Comparison of ENCODE assay signal across 17 cellular contexts in genomic region chr14:67999693-68000384, GRCh38.
DNase-seq lines count a peak whose midpoint lies in the region; ATAC-seq and TF ChIP-seq lines count a peak whose summit lies in the region.
"Had no signal": no experiment of that assay in that cellular context is flagged by ENCODE, and none has a peak within 500 bp of the region (broad histone marks: within the 10 kb centered on the region; RNA-seq: fewer than 3 reads in every experiment).

No MANE protein-coding gene starts in this region.

- no peaks in the 10 kb centered on the region for H3K36me3 ChIP-seq in colonic mucosa
- H3K36me3 ChIP-seq: BLaER1, cardiac muscle cell had no signal

- intact Hi-C loops in colonic mucosa (cut with DNase I): no loop called here
- intact Hi-C loops in natural killer cell (cut with micrococcal nuclease): no loop called here

- no peaks in the 10 kb centered on the region for H3K4me1 ChIP-seq in colonic mucosa
- H3K4me1 ChIP-seq: BLaER1 had no signal

- H3K4me3 Mint-ChIP-seq in natural killer cell: no peak overlapping the region
- H3K4me3 Mint-ChIP-seq: naive thymus-derived CD8-positive, alpha-beta T cell had no signal

- H3K27me3 ChIP-seq in colonic mucosa: no peaks in the 10 kb centered on the region
- H3K27me3 ChIP-seq: BLaER1, cardiac muscle cell had no signal

- H3K9me3 Mint-ChIP-seq in natural killer cell: no peaks in the 10 kb centered on the region

- H3K4me3 ChIP-seq in colonic mucosa: no peak overlapping the region
- H3K4me3 ChIP-seq: BLaER1, cardiac muscle cell, GM12878 had no signal

- no peak overlapping the region for H3K9ac ChIP-seq in colonic mucosa (ENCODE audit: low read depth in 2 of 2, low read length in 2 of 2)
- H3K9ac ChIP-seq: BLaER1 had no signal

- no peak overlapping the region for H3K27ac Mint-ChIP-seq in natural killer cell

- DNase-seq in AG08395 (ENCODE audit: low spot score): peak; percentile 73
- peak; percentile 88 for DNase-seq in NCI-H226
- DNase-seq in dermis blood vessel endothelial cell: peak; percentile 15
- peak; percentile 90 for DNase-seq in myocyte (ENCODE audit: low read depth)
- no peak for DNase-seq in NCI-H510A (lab: John Stamatoyannopoulos, UW)
- no peak for DNase-seq in colonic mucosa
- DNase-seq in natural killer cell: no peak
- DNase-seq: activated CD8-positive, alpha-beta memory T cell treated with anti-CD3 and anti-CD28 coated beads, Interleukin-2, amount 50 U/mL, for 48 hours; head of caudate nucleus; naive thymus-derived CD8-positive, alpha-beta T cell; NCI-H82; stimulated activated CD4-positive, alpha-beta T cell treated with anti-CD3 and anti-CD28 coated beads, Interleukin-4, amount 100 ng/mL, for 24 hours; T1000 had no signal

- no peak for ATAC-seq in GM21447 (IDR thresholded peaks at IDR 0.05; ENCODE audit: unreplicated experiment)
- no peak for ATAC-seq in natural killer cell
- ATAC-seq: GM12878; naive thymus-derived CD8-positive, alpha-beta T cell had no signal

- TF ChIP-seq CTCF in colonic mucosa (IDR thresholded peaks at IDR 0.05) (no peak), natural killer cell (IDR thresholded peaks at IDR 0.05) (no peak)

- no peak overlapping the region for H3K27ac ChIP-seq in colonic mucosa
- H3K27ac ChIP-seq: BLaER1, cardiac muscle cell had no signal

- no peaks in the 10 kb centered on the region for H3K4me1 Mint-ChIP-seq in natural killer cell

- no peaks in the 10 kb centered on the region for H3K27me3 Mint-ChIP-seq in natural killer cell (ENCODE audit: low read depth in 2 of 2)
- H3K27me3 Mint-ChIP-seq: naive thymus-derived CD8-positive, alpha-beta T cell had no signal

- H3K36me3 Mint-ChIP-seq in natural killer cell: no peaks in the 10 kb centered on the region

- no peaks in the 10 kb centered on the region for H3K9me3 ChIP-seq in colonic mucosa

Comparison
In these comparisons a context has a peak if more than half of its experiments do, and no peak if none do; other contexts are left out.
1. DNase-seq: peak in AG08395 (single experiment), NCI-H226 (single experiment), dermis blood vessel endothelial cell (single experiment) and myocyte (single experiment); none in NCI-H510A (single experiment), colonic mucosa (single experiment) and natural killer cell (single experiment).